Comparison of ENCODE assay signal across 9 cellular contexts in genomic region chr3:170007031-170007663, GRCh38. TPM values are rescaled to one million over a fixed set of nuclear protein-coding genes. Genes with fewer than 3 reads are reported as not detected.
DNase-seq lines count a peak whose midpoint lies in the region; ATAC-seq and TF ChIP-seq lines count a peak whose summit lies in the region.
"Had no signal": no experiment of that assay in that cellular context is flagged by ENCODE, and none has a peak within 500 bp of the region (broad histone marks: within the 10 kb centered on the region; RNA-seq: fewer than 3 reads in every experiment).

No MANE protein-coding gene starts in this region.

- H2AFZ ChIP-seq in hepatocyte, result no peak overlapping the region

- 84% methylated on average over 7 of the region's 7 CpGs for WGBS in hepatocyte (ENCODE audit: low lambda C conversion rate, missing lambda C conversion rate)

- H3K4me1 Mint-ChIP-seq in stimulated activated naive CD8-positive, alpha-beta T cell treated with anti-CD3 and anti-CD28 coated beads, Interleukin-15, Interleukin-2, amounts not matched to agents 100 ng/mL and 50 ng/mL, for 24 hours (ENCODE audit: low read depth), result peaks cover 37% of the 10 kb centered on the region

- peaks cover 3% of the 10 kb centered on the region for H3K9me3 Mint-ChIP-seq in stimulated activated naive CD8-positive, alpha-beta T cell treated with anti-CD3 and anti-CD28 coated beads, Interleukin-15, Interleukin-2, amounts not matched to agents 100 ng/mL and 50 ng/mL, for 24 hours

- DNase-seq in left cardiac atrium (no peak), left ventricle myocardium superior (no peak), OCI-M1 (lab: John Stamatoyannopoulos, UW) (peak; percentile 14), hepatocyte (ENCODE audit: low spot score) (no peak), NCI-H524 (lab: John Stamatoyannopoulos, UW) (no peak)
- peak; percentile 20 for DNase-seq in central memory CD4-positive, alpha-beta T cell

- H3K36me3 ChIP-seq in hepatocyte (replicated peaks; ENCODE audit: insufficient read depth, low read depth), result no peaks in the 10 kb centered on the region

- H3K79me2 ChIP-seq in hepatocyte, result no peaks in the 10 kb centered on the region

- H3K9me3 ChIP-seq in hepatocyte (ENCODE audit: low read depth), result no peaks in the 10 kb centered on the region
- H3K9me3 ChIP-seq: body of pancreas had no signal

- no peaks in the 10 kb centered on the region for H3K9me2 ChIP-seq in hepatocyte (replicated peaks; ENCODE audit: insufficient read depth)

- no peak overlapping the region for H3K27ac ChIP-seq in hepatocyte
- H3K27ac ChIP-seq: body of pancreas had no signal

- no peaks in the 10 kb centered on the region for H3K27me3 Mint-ChIP-seq in stimulated activated naive CD8-positive, alpha-beta T cell treated with anti-CD3 and anti-CD28 coated beads, Interleukin-15, Interleukin-2, amounts not matched to agents 100 ng/mL and 50 ng/mL, for 24 hours

- H3K27ac Mint-ChIP-seq in stimulated activated naive CD8-positive, alpha-beta T cell treated with anti-CD3 and anti-CD28 coated beads, Interleukin-15, Interleukin-2, amounts not matched to agents 100 ng/mL and 50 ng/mL, for 24 hours, result peak overlapping the region; percentile 91

- intact Hi-C loops in left cardiac atrium (cut with DNase I), result no loop called here
- intact Hi-C loops in left ventricle myocardium superior (cut with micrococcal nuclease), result no loop called here

- no peak overlapping the region for H3K4me2 ChIP-seq in hepatocyte

- H4K20me1 ChIP-seq in hepatocyte (ENCODE audit: insufficient read depth, poor library complexity, severe bottlenecking), result no peaks in the 10 kb centered on the region

- no peaks in the 10 kb centered on the region for H3K36me3 Mint-ChIP-seq in stimulated activated naive CD8-positive, alpha-beta T cell treated with anti-CD3 and anti-CD28 coated beads, Interleukin-15, Interleukin-2, amounts not matched to agents 100 ng/mL and 50 ng/mL, for 24 hours (ENCODE audit: low read depth)

- peak overlapping the region; percentile 38 for H3K4me3 Mint-ChIP-seq in stimulated activated naive CD8-positive, alpha-beta T cell treated with anti-CD3 and anti-CD28 coated beads, Interleukin-15, Interleukin-2, amounts not matched to agents 100 ng/mL and 50 ng/mL, for 24 hours

- TF ChIP-seq CTCF in hepatocyte (IDR thresholded peaks at IDR 0.05; ENCODE audit: poor library complexity), result no peak

- H3K4me1 ChIP-seq in hepatocyte (ENCODE audit: insufficient read depth), result no peaks in the 10 kb centered on the region
- H3K4me1 ChIP-seq: body of pancreas had no signal

- H3K4me3 ChIP-seq in hepatocyte, result no peak overlapping the region
- H3K4me3 ChIP-seq: body of pancreas had no signal

- peak; percentile 49 to 87 for ATAC-seq in left cardiac atrium
- ATAC-seq in left ventricle myocardium superior, result no peak
- ATAC-seq in HG02870 (IDR thresholded peaks at IDR 0.05; ENCODE audit: unreplicated experiment), result peak; percentile 89
- ATAC-seq: body of pancreas had no signal

- H3K27me3 ChIP-seq in hepatocyte, result no peaks in the 10 kb centered on the region
- H3K27me3 ChIP-seq: body of pancreas had no signal

RNA-seq across cellular contexts. Expression of gene GPR160, which starts 30.6 kb away (rescaled TPM):
- total RNA-seq in left cardiac atrium (1 to 10 TPM; 1.3 to 1.6 TPM), left ventricle myocardium superior (1.0 TPM), hepatocyte (87.9 and 96.2 TPM in 2 replicates)
- 39.8 and 52.2 TPM in 2 replicates for polyA plus RNA-seq in hepatocyte

RNA-seq across cellular contexts. Expression of gene SEC62, which starts 40.5 kb away (rescaled TPM):
- total RNA-seq in left cardiac atrium (100 to 1,000 TPM in 1 of 2 donors, 10 to 100 TPM in 1; 94.4 to 101 TPM), left ventricle myocardium superior (79.0 TPM), hepatocyte (45.4 and 48.7 TPM in 2 replicates)
- 138 and 147 TPM in 2 replicates for polyA plus RNA-seq in hepatocyte

Comparison
In these comparisons a context has a peak if more than half of its experiments do, and no peak if none do; other contexts are left out.
1. DNase-seq: peak in OCI-M1 (single experiment) and central memory CD4-positive, alpha-beta T cell (single experiment); none in left cardiac atrium (single experiment), left ventricle myocardium superior (single experiment), hepatocyte (single experiment) and NCI-H524 (0 of 2).
2. RNA of gene GPR160, which starts 30.6 kb away (total RNA-seq): 87.9 to 96.2 TPM in hepatocyte; 1.3 to 1.6 TPM in left cardiac atrium and 1.0 TPM in left ventricle myocardium superior (single experiment); every median in the first group is over 10 times any median in the second.